In the genomic region with DNA sequence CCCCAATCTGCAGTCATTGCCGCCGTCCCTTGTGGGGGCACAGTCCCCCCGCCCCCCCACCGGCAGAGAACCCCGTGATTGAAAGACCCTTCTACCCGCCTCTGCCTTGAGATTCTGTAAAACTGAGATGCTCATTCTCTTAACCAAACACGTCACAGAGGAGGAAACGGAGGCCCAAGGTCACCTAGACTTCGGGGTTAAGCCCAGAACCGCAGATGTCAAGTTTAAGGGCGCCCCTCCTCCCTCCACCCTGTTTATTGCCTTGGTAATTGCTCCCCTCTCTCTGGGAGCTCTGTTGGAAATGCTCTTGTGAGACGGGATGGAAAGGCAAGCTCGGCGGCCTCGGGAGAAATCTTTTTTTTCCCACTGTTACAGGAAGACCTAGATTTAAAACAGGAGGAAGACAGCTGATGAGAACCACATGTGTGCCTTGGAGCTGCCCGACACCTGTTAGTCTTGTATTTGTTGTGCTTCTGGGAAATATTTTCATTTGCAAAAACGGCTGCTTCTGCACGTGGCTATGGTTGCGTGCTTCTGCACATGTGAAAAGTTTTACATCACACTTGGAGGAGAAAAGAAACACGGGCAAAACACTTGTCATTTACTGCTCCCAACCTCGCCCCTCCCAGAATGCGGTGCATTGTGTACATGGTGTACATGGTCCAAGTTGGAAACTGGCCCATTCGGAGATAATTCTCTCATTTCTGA, we compare ENCODE assay signal across 1 cellular context.
TF ChIP-seq lines count a peak whose summit lies in the region.

No MANE protein-coding gene starts in this region.

TF ChIP-seq in PFSK-1, 5 proteins besides CTCF, POLR2A, EP300 and RAD21 (continued from another document):
- TF ChIP-seq TAF1 (IDR thresholded peaks at IDR 0.05; ENCODE audit: borderline replicate concordance, insufficient read depth, low read length) = no peak
